Comparison of ENCODE assay signal across 1 cellular context in the genomic region with DNA sequence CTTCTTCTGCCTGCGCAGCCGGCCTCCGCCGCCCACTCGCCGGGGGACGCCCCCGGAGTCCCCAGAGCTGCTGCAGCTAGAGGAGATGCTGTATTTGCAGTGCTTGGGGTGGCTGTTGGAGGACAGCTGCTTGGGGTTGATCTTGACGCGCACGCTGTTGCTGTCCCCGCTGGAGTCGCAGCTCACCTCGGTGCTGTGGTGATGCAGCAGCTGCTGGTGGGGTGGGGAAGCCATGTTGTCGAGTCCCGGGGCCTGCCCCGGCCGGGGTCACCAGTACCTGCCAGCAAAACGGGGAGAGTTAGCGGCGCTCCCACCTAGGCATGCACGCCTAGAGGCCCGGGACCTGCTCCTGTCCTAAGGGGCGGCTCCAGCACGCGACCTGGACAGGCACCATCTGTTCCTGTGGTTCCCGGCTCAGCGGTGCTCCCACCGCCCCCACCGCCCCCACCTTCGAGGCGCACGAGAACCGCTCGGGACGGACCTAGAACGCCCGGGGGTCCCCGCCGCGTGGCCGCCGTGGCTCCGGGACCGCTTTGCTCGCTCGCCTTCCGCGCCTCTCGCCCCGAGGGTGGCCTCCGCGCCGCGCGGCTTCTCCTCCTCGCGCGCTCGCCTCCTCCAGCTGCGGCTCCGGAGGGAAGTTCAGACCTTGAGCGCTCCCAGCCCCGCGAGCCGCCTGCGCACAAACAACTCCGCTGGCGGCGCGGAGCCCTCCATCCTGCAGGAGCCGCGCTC.
A peak's percentile ranks its signal among the peaks of the same experiment; 100 is the strongest.
TF ChIP-seq lines count a peak whose summit lies in the region.

No MANE protein-coding gene starts in this region.

TF ChIP-seq in HepG2, 621 proteins besides CTCF, POLR2A, EP300 and RAD21 (continued from another document and continues in another):
- TF ChIP-seq, protein P1, sequence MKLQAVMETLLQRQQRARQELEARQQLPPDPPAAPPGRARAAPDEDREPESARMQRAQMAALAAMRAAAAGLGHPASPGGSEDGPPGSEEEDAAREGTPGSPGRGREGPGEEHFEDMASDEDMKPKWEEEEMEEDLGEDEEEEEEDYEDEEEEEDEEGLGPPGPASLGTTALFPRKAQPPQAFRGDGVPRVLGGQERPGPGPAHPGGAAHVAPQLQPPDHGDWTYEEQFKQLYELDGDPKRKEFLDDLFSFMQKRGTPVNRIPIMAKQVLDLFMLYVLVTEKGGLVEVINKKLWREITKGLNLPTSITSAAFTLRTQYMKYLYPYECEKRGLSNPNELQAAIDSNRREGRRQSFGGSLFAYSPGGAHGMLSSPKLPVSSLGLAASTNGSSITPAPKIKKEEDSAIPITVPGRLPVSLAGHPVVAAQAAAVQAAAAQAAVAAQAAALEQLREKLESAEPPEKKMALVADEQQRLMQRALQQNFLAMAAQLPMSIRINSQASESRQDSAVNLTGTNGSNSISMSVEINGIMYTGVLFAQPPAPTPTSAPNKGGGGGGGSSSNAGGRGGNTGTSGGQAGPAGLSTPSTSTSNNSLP (IDR thresholded peaks at IDR 0.05; ENCODE audit: low read depth, low read length) = no peak
- TF ChIP-seq SALL1 (CRISPR knock-in tag; IDR thresholded peaks at IDR 0.05) = 0 out of 2 replicates have a peak, but pooled peaks have one; percentile 31
- no peak for TF ChIP-seq SP5 (CRISPR knock-in tag; IDR thresholded peaks at IDR 0.05; ENCODE audit: borderline replicate concordance, low read depth)
- no peak for TF ChIP-seq RFX1 (IDR thresholded peaks at IDR 0.05)
- TF ChIP-seq ATRX (CRISPR knock-in tag; IDR thresholded peaks at IDR 0.05; ENCODE audit: borderline replicate concordance) = no peak
- TF ChIP-seq ZNF263 (CRISPR knock-in tag; IDR thresholded peaks at IDR 0.05) = peak; percentile 93
- TF ChIP-seq ZMYM2 (CRISPR knock-in tag; IDR thresholded peaks at IDR 0.05) = no peak
- peak; percentile 60; the same call in 1 of the 2 replicates for TF ChIP-seq RFXAP (CRISPR knock-in tag; IDR thresholded peaks at IDR 0.05; ENCODE audit: borderline replicate concordance)
- peak; percentile 32; the same call in 1 of the 2 replicates for TF ChIP-seq ZFX (CRISPR knock-in tag; IDR thresholded peaks at IDR 0.05; ENCODE audit: low read depth)
- TF ChIP-seq RBM39 (IDR thresholded peaks at IDR 0.05; ENCODE audit: low read depth, low read length, poor library complexity, severe bottlenecking) = peak; percentile 74
- no peak for TF ChIP-seq SRF (IDR thresholded peaks at IDR 0.05; ENCODE audit: low read depth, low read length)
- peak; percentile 23; the same call in 1 of the 2 replicates for TF ChIP-seq CHCHD3 (CRISPR knock-in tag; IDR thresholded peaks at IDR 0.05)
- TF ChIP-seq ZNF318 (CRISPR knock-in tag; IDR thresholded peaks at IDR 0.05) = no peak
- peak; percentile 45 for TF ChIP-seq ZNF18 (CRISPR knock-in tag; IDR thresholded peaks at IDR 0.05; ENCODE audit: insufficient replicate concordance)
- TF ChIP-seq CERS6 (CRISPR knock-in tag; IDR thresholded peaks at IDR 0.05) = no peak
- TF ChIP-seq ZNF841 (CRISPR knock-in tag; IDR thresholded peaks at IDR 0.05; ENCODE audit: borderline replicate concordance) = no peak
- no peak for TF ChIP-seq HOXA9 (CRISPR knock-in tag; IDR thresholded peaks at IDR 0.05; ENCODE audit: borderline replicate concordance)
- no peak for TF ChIP-seq HNRNPL (IDR thresholded peaks at IDR 0.05; ENCODE audit: low read depth, low read length)
- TF ChIP-seq BRCA1 (CRISPR knock-in tag; IDR thresholded peaks at IDR 0.05) = no peak
- TF ChIP-seq, protein P2, sequence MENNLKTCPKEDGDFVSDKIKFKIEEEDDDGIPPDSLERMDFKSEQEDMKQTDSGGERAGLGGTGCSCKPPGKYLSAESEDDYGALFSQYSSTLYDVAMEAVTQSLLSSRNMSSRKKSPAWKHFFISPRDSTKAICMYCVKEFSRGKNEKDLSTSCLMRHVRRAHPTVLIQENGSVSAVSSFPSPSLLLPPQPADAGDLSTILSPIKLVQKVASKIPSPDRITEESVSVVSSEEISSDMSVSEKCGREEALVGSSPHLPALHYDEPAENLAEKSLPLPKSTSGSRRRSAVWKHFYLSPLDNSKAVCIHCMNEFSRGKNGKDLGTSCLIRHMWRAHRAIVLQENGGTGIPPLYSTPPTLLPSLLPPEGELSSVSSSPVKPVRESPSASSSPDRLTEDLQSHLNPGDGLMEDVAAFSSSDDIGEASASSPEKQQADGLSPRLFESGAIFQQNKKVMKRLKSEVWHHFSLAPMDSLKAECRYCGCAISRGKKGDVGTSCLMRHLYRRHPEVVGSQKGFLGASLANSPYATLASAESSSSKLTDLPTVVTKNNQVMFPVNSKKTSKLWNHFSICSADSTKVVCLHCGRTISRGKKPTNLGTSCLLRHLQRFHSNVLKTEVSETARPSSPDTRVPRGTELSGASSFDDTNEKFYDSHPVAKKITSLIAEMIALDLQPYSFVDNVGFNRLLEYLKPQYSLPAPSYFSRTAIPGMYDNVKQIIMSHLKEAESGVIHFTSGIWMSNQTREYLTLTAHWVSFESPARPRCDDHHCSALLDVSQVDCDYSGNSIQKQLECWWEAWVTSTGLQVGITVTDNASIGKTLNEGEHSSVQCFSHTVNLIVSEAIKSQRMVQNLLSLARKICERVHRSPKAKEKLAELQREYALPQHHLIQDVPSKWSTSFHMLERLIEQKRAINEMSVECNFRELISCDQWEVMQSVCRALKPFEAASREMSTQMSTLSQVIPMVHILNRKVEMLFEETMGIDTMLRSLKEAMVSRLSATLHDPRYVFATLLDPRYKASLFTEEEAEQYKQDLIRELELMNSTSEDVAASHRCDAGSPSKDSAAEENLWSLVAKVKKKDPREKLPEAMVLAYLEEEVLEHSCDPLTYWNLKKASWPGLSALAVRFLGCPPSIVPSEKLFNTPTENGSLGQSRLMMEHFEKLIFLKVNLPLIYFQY (CRISPR knock-in tag; IDR thresholded peaks at IDR 0.05; ENCODE audit: borderline replicate concordance) = no peak
- peak; percentile 44; the same call in 1 of the 2 replicates for TF ChIP-seq RBFOX2 (IDR thresholded peaks at IDR 0.05; ENCODE audit: low read depth, low read length)
- no peak for TF ChIP-seq KMT2A (CRISPR knock-in tag; IDR thresholded peaks at IDR 0.05)
- TF ChIP-seq POLR2AphosphoS2 (IDR thresholded peaks at IDR 0.05; ENCODE audit: low read depth, low read length) = no peak
- TF ChIP-seq ZNF292 (CRISPR knock-in tag; IDR thresholded peaks at IDR 0.05; ENCODE audit: borderline replicate concordance, low read depth) = no peak; the same call in 1 of the 2 replicates
- 0 out of 2 replicates have a peak, but pooled peaks have one; percentile 34 for TF ChIP-seq ZNF564 (CRISPR knock-in tag; IDR thresholded peaks at IDR 0.05)
- TF ChIP-seq FOXJ3 (CRISPR knock-in tag; IDR thresholded peaks at IDR 0.05; ENCODE audit: borderline replicate concordance) = 0 out of 2 replicates have a peak, but pooled peaks have one; percentile 23
- TF ChIP-seq, protein P3, sequence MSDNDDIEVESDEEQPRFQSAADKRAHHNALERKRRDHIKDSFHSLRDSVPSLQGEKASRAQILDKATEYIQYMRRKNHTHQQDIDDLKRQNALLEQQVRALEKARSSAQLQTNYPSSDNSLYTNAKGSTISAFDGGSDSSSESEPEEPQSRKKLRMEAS (IDR thresholded peaks at IDR 0.05) = no peak
- TF ChIP-seq ZNF577 (CRISPR knock-in tag; IDR thresholded peaks at IDR 0.05; ENCODE audit: borderline replicate concordance, low read depth) = no peak
- TF ChIP-seq, protein P4, sequence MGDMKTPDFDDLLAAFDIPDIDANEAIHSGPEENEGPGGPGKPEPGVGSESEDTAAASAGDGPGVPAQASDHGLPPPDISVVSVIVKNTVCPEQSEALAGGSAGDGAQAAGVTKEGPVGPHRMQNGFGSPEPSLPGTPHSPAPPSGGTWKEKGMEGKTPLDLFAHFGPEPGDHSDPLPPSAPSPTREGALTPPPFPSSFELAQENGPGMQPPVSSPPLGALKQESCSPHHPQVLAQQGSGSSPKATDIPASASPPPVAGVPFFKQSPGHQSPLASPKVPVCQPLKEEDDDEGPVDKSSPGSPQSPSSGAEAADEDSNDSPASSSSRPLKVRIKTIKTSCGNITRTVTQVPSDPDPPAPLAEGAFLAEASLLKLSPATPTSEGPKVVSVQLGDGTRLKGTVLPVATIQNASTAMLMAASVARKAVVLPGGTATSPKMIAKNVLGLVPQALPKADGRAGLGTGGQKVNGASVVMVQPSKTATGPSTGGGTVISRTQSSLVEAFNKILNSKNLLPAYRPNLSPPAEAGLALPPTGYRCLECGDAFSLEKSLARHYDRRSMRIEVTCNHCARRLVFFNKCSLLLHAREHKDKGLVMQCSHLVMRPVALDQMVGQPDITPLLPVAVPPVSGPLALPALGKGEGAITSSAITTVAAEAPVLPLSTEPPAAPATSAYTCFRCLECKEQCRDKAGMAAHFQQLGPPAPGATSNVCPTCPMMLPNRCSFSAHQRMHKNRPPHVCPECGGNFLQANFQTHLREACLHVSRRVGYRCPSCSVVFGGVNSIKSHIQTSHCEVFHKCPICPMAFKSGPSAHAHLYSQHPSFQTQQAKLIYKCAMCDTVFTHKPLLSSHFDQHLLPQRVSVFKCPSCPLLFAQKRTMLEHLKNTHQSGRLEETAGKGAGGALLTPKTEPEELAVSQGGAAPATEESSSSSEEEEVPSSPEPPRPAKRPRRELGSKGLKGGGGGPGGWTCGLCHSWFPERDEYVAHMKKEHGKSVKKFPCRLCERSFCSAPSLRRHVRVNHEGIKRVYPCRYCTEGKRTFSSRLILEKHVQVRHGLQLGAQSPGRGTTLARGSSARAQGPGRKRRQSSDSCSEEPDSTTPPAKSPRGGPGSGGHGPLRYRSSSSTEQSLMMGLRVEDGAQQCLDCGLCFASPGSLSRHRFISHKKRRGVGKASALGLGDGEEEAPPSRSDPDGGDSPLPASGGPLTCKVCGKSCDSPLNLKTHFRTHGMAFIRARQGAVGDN (CRISPR knock-in tag; IDR thresholded peaks at IDR 0.05) = peak; percentile 34
- TF ChIP-seq ZNF780A (CRISPR knock-in tag; IDR thresholded peaks at IDR 0.05) = no peak
- TF ChIP-seq HES4 (CRISPR knock-in tag; IDR thresholded peaks at IDR 0.05; ENCODE audit: borderline replicate concordance) = 0 out of 2 replicates have a peak, but pooled peaks have one; percentile 17
